18 cellular contexts compared by ENCODE assay signal in genomic region chr18:79598046-79598884, GRCh38.
DNase-seq lines count a peak whose midpoint lies in the region; TF ChIP-seq lines count a peak whose summit lies in the region.
"Had no signal": no experiment of that assay in that cellular context is flagged by ENCODE, and none has a peak within 500 bp of the region (broad histone marks: within the 10 kb centered on the region; RNA-seq: fewer than 3 reads in every experiment).

No MANE protein-coding gene starts in this region.

- intact Hi-C loops in spleen (cut with DNase I; ENCODE audit: low total_unique reads) (no loop called here), esophagus muscularis mucosa (cut with DNase I) (no loop called here)

- H3K36me3 Mint-ChIP-seq in activated naive CD4-positive, alpha-beta T cell treated with anti-CD3 and anti-CD28 coated beads, Interleukin-2, amount 50 U/mL, for 24 hours = no peaks in the 10 kb centered on the region
- H3K36me3 Mint-ChIP-seq in activated naive CD4-positive, alpha-beta T cell treated with anti-CD3 and anti-CD28 coated beads, Interleukin-2, amount 10 ng/mL, durations not matched to agents 7 days and 5 days = no peaks in the 10 kb centered on the region

- peaks cover 0 to 47% (median 0%) of the 10 kb centered on the region in 7 donors for H3K27me3 ChIP-seq in spleen (replicated peaks in 1 of 7)
- peaks cover 0 to 46% (median 2%) of the 10 kb centered on the region in 4 donors for H3K27me3 ChIP-seq in esophagus muscularis mucosa
- H3K27me3 ChIP-seq: cardiac muscle cell had no signal

- CTCF ChIA-PET in activated naive CD4-positive, alpha-beta T cell treated with anti-CD3 and anti-CD28 coated beads, Interleukin-2, amount 10 ng/mL, durations not matched to agents 7 days and 5 days (lab: Charles Lee) = no interaction called here

- H3K4me3 ChIP-seq in spleen = no peak overlapping the region
- H3K4me3 ChIP-seq in esophagus muscularis mucosa = no peak overlapping the region
- H3K4me3 ChIP-seq: cardiac muscle cell had no signal

- peaks cover 1% of the 10 kb centered on the region for H3K9me3 Mint-ChIP-seq in activated naive CD4-positive, alpha-beta T cell treated with anti-CD3 and anti-CD28 coated beads, Interleukin-2, amount 50 U/mL, for 24 hours
- H3K9me3 Mint-ChIP-seq in activated naive CD4-positive, alpha-beta T cell treated with anti-CD3 and anti-CD28 coated beads, Interleukin-2, amount 10 ng/mL, durations not matched to agents 7 days and 5 days = no peaks in the 10 kb centered on the region

- H3K27me3 Mint-ChIP-seq in activated naive CD4-positive, alpha-beta T cell treated with anti-CD3 and anti-CD28 coated beads, Interleukin-2, amount 50 U/mL, for 24 hours = peaks cover 2% of the 10 kb centered on the region
- peaks cover 8% of the 10 kb centered on the region for H3K27me3 Mint-ChIP-seq in activated naive CD4-positive, alpha-beta T cell treated with anti-CD3 and anti-CD28 coated beads, Interleukin-2, amount 10 ng/mL, durations not matched to agents 7 days and 5 days

- H3K27ac Mint-ChIP-seq in activated naive CD4-positive, alpha-beta T cell treated with anti-CD3 and anti-CD28 coated beads, Interleukin-2, amount 50 U/mL, for 24 hours = peak overlapping the region; percentile 27
- H3K27ac Mint-ChIP-seq in activated naive CD4-positive, alpha-beta T cell treated with anti-CD3 and anti-CD28 coated beads, Interleukin-2, amount 10 ng/mL, durations not matched to agents 7 days and 5 days = no peak overlapping the region
- H3K27ac Mint-ChIP-seq: stimulated activated naive CD8-positive, alpha-beta T cell treated with anti-CD3 and anti-CD28 coated beads, Interleukin-15, amount 100 ng/mL, for 72 hours had no signal

- H3K4me3 Mint-ChIP-seq in activated naive CD4-positive, alpha-beta T cell treated with anti-CD3 and anti-CD28 coated beads, Interleukin-2, amount 50 U/mL, for 24 hours = no peak overlapping the region
- no peak overlapping the region for H3K4me3 Mint-ChIP-seq in activated naive CD4-positive, alpha-beta T cell treated with anti-CD3 and anti-CD28 coated beads, Interleukin-2, amount 10 ng/mL, durations not matched to agents 7 days and 5 days
- H3K4me3 Mint-ChIP-seq: stimulated activated naive CD8-positive, alpha-beta T cell treated with anti-CD3 and anti-CD28 coated beads, Interleukin-15, amount 100 ng/mL, for 72 hours had no signal

- H3K9me3 ChIP-seq in spleen (peaks cover 0 to 4% (median 0%) of the 10 kb centered on the region in 8 donors), esophagus muscularis mucosa (peaks cover 0 to 5% (median 0%) of the 10 kb centered on the region in 4 donors)

- no peak for DNase-seq in activated naive CD4-positive, alpha-beta T cell treated with anti-CD3 and anti-CD28 coated beads, Interleukin-2, amount 10 ng/mL, durations not matched to agents 7 days and 5 days
- DNase-seq in NCI-H345 treated with DMSO at 0.1 percent for 48 hours (lab: John Stamatoyannopoulos, UW; ENCODE audit: unreplicated experiment) (peak; percentile 35), left kidney (ENCODE audit: low read depth, low spot score) (peak; percentile 39), spleen (peak; percentile 64), esophagus muscularis mucosa (ENCODE audit: extremely low spot score) (no peak), NCI-H1048 (lab: John Stamatoyannopoulos, UW) (no peak)
- DNase-seq in activated CD4-positive, alpha-beta T cell treated with anti-CD3 and anti-CD28 coated beads, Interleukin-2, amount 50 U/mL, for 4 hours = no peak
- DNase-seq: DMS153; effector CD8-positive, alpha-beta T cell; islet precursor cell; midbrain; NCI-H2029; NCI-H526 treated with DMSO at 0.1 percent for 48 hours; stimulated activated CD4-positive, alpha-beta T cell treated with anti-CD3 and anti-CD28 coated beads, Interleukin-1b, Interleukin-23, amount 100 ng/mL, for 48 hours; stimulated activated naive CD8-positive, alpha-beta T cell treated with anti-CD3 and anti-CD28 coated beads, Interleukin-15, amount 100 ng/mL, for 72 hours; T-helper 9 cell had no signal

- TF ChIP-seq CTCF in spleen (IDR thresholded peaks at IDR 0.05 in 8 of 11, conservative IDR thresholded peaks at IDR 0.05 in 3 of 11) = no peak
- no peak for TF ChIP-seq CTCF in esophagus muscularis mucosa (IDR thresholded peaks at IDR 0.05)

- peaks cover 5% of the 10 kb centered on the region for H3K4me1 Mint-ChIP-seq in activated naive CD4-positive, alpha-beta T cell treated with anti-CD3 and anti-CD28 coated beads, Interleukin-2, amount 50 U/mL, for 24 hours
- no peaks in the 10 kb centered on the region for H3K4me1 Mint-ChIP-seq in activated naive CD4-positive, alpha-beta T cell treated with anti-CD3 and anti-CD28 coated beads, Interleukin-2, amount 10 ng/mL, durations not matched to agents 7 days and 5 days
- H3K4me1 Mint-ChIP-seq: stimulated activated naive CD8-positive, alpha-beta T cell treated with anti-CD3 and anti-CD28 coated beads, Interleukin-15, amount 100 ng/mL, for 72 hours had no signal

- H3K4me1 ChIP-seq in spleen (no peaks in the 10 kb centered on the region), esophagus muscularis mucosa (peaks cover 0 to 4% (median 0%) of the 10 kb centered on the region in 4 donors)

- H3K36me3 ChIP-seq in spleen = no peaks in the 10 kb centered on the region
- H3K36me3 ChIP-seq in esophagus muscularis mucosa = no peaks in the 10 kb centered on the region
- H3K36me3 ChIP-seq: cardiac muscle cell had no signal

- TF ChIP-seq EP300 in esophagus muscularis mucosa (IDR thresholded peaks at IDR 0.05) = no peak

- WGBS in spleen, 5 donors = 79 to 85% (median 83%) methylated on average over 26 to 36 of the region's 36 CpGs
- 87% methylated on average over 18 of the region's 36 CpGs for WGBS in esophagus muscularis mucosa

- H3K27ac ChIP-seq in spleen (no peak overlapping the region), esophagus muscularis mucosa (replicated peaks in 1 of 4) (no peak overlapping the region)
- H3K27ac ChIP-seq: cardiac muscle cell had no signal

- TF ChIP-seq POLR2A in spleen (IDR thresholded peaks at IDR 0.05) (no peak), esophagus muscularis mucosa (IDR thresholded peaks at IDR 0.05; ENCODE audit: low read depth) (no peak)

Comparison
In these comparisons a context has a peak if more than half of its experiments do, and no peak if none do; other contexts are left out.
1. DNase-seq: peak in NCI-H345 treated with DMSO at 0.1 percent for 48 hours (single experiment), left kidney (single experiment) and spleen (single experiment); none in activated naive CD4-positive, alpha-beta T cell treated with anti-CD3 and anti-CD28 coated beads, Interleukin-2, amount 10 ng/mL, durations not matched to agents 7 days and 5 days (single experiment), esophagus muscularis mucosa (single experiment), activated CD4-positive, alpha-beta T cell treated with anti-CD3 and anti-CD28 coated beads, Interleukin-2, amount 50 U/mL, for 4 hours (0 of 2) and NCI-H1048 (single experiment).